Comparison of ENCODE assay signal across 1 cellular context in genomic region chr1:34929497-34929852, GRCh38.
TF ChIP-seq lines count a peak whose summit lies in the region.

A gene with protein sequence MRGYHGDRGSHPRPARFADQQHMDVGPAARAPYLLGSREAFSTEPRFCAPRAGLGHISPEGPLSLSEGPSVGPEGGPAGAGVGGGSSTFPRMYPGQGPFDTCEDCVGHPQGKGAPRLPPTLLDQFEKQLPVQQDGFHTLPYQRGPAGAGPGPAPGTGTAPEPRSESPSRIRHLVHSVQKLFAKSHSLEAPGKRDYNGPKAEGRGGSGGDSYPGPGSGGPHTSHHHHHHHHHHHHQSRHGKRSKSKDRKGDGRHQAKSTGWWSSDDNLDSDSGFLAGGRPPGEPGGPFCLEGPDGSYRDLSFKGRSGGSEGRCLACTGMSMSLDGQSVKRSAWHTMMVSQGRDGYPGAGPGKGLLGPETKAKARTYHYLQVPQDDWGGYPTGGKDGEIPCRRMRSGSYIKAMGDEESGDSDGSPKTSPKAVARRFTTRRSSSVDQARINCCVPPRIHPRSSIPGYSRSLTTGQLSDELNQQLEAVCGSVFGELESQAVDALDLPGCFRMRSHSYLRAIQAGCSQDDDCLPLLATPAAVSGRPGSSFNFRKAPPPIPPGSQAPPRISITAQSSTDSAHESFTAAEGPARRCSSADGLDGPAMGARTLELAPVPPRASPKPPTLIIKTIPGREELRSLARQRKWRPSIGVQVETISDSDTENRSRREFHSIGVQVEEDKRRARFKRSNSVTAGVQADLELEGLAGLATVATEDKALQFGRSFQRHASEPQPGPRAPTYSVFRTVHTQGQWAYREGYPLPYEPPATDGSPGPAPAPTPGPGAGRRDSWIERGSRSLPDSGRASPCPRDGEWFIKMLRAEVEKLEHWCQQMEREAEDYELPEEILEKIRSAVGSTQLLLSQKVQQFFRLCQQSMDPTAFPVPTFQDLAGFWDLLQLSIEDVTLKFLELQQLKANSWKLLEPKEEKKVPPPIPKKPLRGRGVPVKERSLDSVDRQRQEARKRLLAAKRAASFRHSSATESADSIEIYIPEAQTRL (minus strand): TSS chr1:34929650. CDS start chr1:34905383, 24,267 bp downstream.

TF ChIP-seq in GM23338, 12 proteins besides CTCF, POLR2A, EP300 and RAD21 (continued from another document):
- TF ChIP-seq REST (IDR thresholded peaks at IDR 0.05; ENCODE audit: unreplicated experiment) = no peak
- TF ChIP-seq EZH2 (IDR thresholded peaks at IDR 0.05; ENCODE audit: low read depth, unreplicated experiment) = no peak
- TF ChIP-seq JUNB (IDR thresholded peaks at IDR 0.05; ENCODE audit: unreplicated experiment) = no peak
